In genomic region chr4:183503497-183504063, GRCh38 we compare ENCODE assay signal across 8 cellular contexts. TPM values are rescaled to one million over a fixed set of nuclear protein-coding genes. Genes with fewer than 3 reads are reported as not detected.
DNase-seq lines count a peak whose midpoint lies in the region; ATAC-seq and TF ChIP-seq lines count a peak whose summit lies in the region.

No MANE protein-coding gene starts in this region.

- TF ChIP-seq CTCF in WI38 (IDR thresholded peaks at IDR 0.05; ENCODE audit: low read depth, low read length) (no peak), right atrium auricular region (IDR thresholded peaks at IDR 0.05) (no peak)

- peaks cover 17 to 29% (median 17%) of the 10 kb centered on the region in 3 donors for H3K4me1 Mint-ChIP-seq in CD8-positive, alpha-beta memory T cell

- no peak for DNase-seq in CD8-positive, alpha-beta memory T cell
- DNase-seq in right atrium auricular region (ENCODE audit: low spot score) (no peak), iPS-NIHi11 (ENCODE audit: low spot score) (no peak), hepatic stellate cell (ENCODE audit: low spot score) (no peak)
- peak; percentile 1 to 9 for DNase-seq in stimulated activated CD8-positive, alpha-beta memory T cell treated with anti-CD3 and anti-CD28 coated beads, Interleukin-4, amount 100 ng/mL, for 4 hours (ENCODE audit: low read depth in 2 of 2, low spot score in 1 of 2)

- H3K36me3 Mint-ChIP-seq in CD8-positive, alpha-beta memory T cell = peaks cover 0 to 12% (median 0%) of the 10 kb centered on the region in 3 donors

- H3K36me3 ChIP-seq in CD8-positive, alpha-beta memory T cell (ENCODE audit: insufficient read depth, low read length) = no peaks in the 10 kb centered on the region
- no peaks in the 10 kb centered on the region for H3K36me3 ChIP-seq in right atrium auricular region

- no peaks in the 10 kb centered on the region for H3K9me3 Mint-ChIP-seq in CD8-positive, alpha-beta memory T cell

- POLR2A ChIA-PET in CD8-positive, alpha-beta memory T cell (lab: Charles Lee) = interaction anchor here (0.6 to 3.7 kb wide), 7 partner anchors 59 to 1753 kb away, joined by 3 to 38 read pairs (median 4); partner anchors contain the start of genes CDKN2AIP and TRAPPC11

- CTCF ChIA-PET in CD8-positive, alpha-beta memory T cell (lab: Charles Lee) = interaction anchor here (0.8 to 2.1 kb wide), 7 partner anchors 11 to 156 kb away, joined by 3 to 6 read pairs (median 4); partner anchors contain the start of genes CDKN2AIP and TRAPPC11

- H3K27ac Mint-ChIP-seq in CD8-positive, alpha-beta memory T cell = peak overlapping the region; percentile 87 to 98 (median 96)

- ATAC-seq in GM18909 (IDR thresholded peaks at IDR 0.05; ENCODE audit: poor library complexity, unreplicated experiment) = peak; percentile 1
- peak; percentile 0 for ATAC-seq in HG03175 (IDR thresholded peaks at IDR 0.05; ENCODE audit: unreplicated experiment)

- no peaks in the 10 kb centered on the region for H3K27me3 ChIP-seq in CD8-positive, alpha-beta memory T cell (ENCODE audit: insufficient read depth, low read length, poor library complexity, severe bottlenecking)
- no peaks in the 10 kb centered on the region for H3K27me3 ChIP-seq in right atrium auricular region

- H3K4me3 Mint-ChIP-seq in CD8-positive, alpha-beta memory T cell = peak overlapping the region; percentile 88 to 97 (median 95)

- H3K4me1 ChIP-seq in CD8-positive, alpha-beta memory T cell (ENCODE audit: insufficient read depth, low read length) = peaks cover 20% of the 10 kb centered on the region
- H3K4me1 ChIP-seq in right atrium auricular region = peaks cover 0 to 16% of the 10 kb centered on the region in 2 donors

- H3K4me3 ChIP-seq in CD8-positive, alpha-beta memory T cell (ENCODE audit: low read length) = peak overlapping the region; percentile 67
- H3K4me3 ChIP-seq in WI38 (ENCODE audit: low read depth, low read length) (peak overlapping the region; percentile 96), right atrium auricular region (peak overlapping the region; percentile 94 to 97)

- H3K9me3 ChIP-seq in CD8-positive, alpha-beta memory T cell (ENCODE audit: low read length) = no peaks in the 10 kb centered on the region
- H3K9me3 ChIP-seq in right atrium auricular region = no peaks in the 10 kb centered on the region

- peaks cover 0 to 5% of the 10 kb centered on the region in 2 donors for H3K27me3 Mint-ChIP-seq in CD8-positive, alpha-beta memory T cell

- peak overlapping the region; percentile 97 for H3K27ac ChIP-seq in CD8-positive, alpha-beta memory T cell (ENCODE audit: low read depth, low read length)
- H3K27ac ChIP-seq in right atrium auricular region = peak overlapping the region; percentile 97 to 99

RNA-seq across cellular contexts. Expression of gene ING2, which starts 1.3 kb away (rescaled TPM):
- total RNA-seq in CD8-positive, alpha-beta memory T cell = 10 to 100 TPM; 10.7 to 11.2 TPM
- polyA plus RNA-seq in CD8-positive, alpha-beta memory T cell = 19.7 TPM
- 1 to 10 TPM; 4.6 to 7.7 TPM for total RNA-seq in right atrium auricular region

RNA-seq across cellular contexts. Expression of gene CDKN2AIP, which starts 59.1 kb away (rescaled TPM):
- total RNA-seq in CD8-positive, alpha-beta memory T cell = 10 to 100 TPM; 29.4 to 30.1 TPM
- 35.3 TPM for polyA plus RNA-seq in CD8-positive, alpha-beta memory T cell
- 10 to 100 TPM in 1 of 2 donors, 1 to 10 TPM in 1; 9.7 to 11.1 TPM for total RNA-seq in right atrium auricular region

Comparison
In these comparisons a context has a peak if more than half of its experiments do, and no peak if none do; other contexts are left out.
1. DNase-seq: peak in stimulated activated CD8-positive, alpha-beta memory T cell treated with anti-CD3 and anti-CD28 coated beads, Interleukin-4, amount 100 ng/mL, for 4 hours (2 of 2); none in CD8-positive, alpha-beta memory T cell (0 of 5), right atrium auricular region (single experiment), iPS-NIHi11 (single experiment) and hepatic stellate cell (single experiment).
2. Peak in every context shown above with its lines, with median percentiles within 50 percentile points of each other: H3K4me3 ChIP-seq.